ENCODE assay signal across 1 cellular context in genomic region chr11:44755553-44756505, GRCh38.
TF ChIP-seq lines count a peak whose summit lies in the region.

No MANE protein-coding gene starts in this region.

TF ChIP-seq in GM23338, 12 proteins besides CTCF, POLR2A, EP300 and RAD21 (continued from another document):
- no peak for TF ChIP-seq ZNF462 (CRISPR knock-in tag; IDR thresholded peaks at IDR 0.05)
- TF ChIP-seq STAT1 (IDR thresholded peaks at IDR 0.05; ENCODE audit: unreplicated experiment), result no peak
- TF ChIP-seq EZH2 (IDR thresholded peaks at IDR 0.05; ENCODE audit: low read depth, unreplicated experiment), result no peak
- TF ChIP-seq POLR2AphosphoS5 (IDR thresholded peaks at IDR 0.05; ENCODE audit: low read depth), result no peak
- no peak for TF ChIP-seq EZH2phosphoT487 (IDR thresholded peaks at IDR 0.05; ENCODE audit: unreplicated experiment)
- no peak for TF ChIP-seq ZNF114 (CRISPR knock-in tag; IDR thresholded peaks at IDR 0.05)
